19 cellular contexts compared by ENCODE assay signal in the genomic region with DNA sequence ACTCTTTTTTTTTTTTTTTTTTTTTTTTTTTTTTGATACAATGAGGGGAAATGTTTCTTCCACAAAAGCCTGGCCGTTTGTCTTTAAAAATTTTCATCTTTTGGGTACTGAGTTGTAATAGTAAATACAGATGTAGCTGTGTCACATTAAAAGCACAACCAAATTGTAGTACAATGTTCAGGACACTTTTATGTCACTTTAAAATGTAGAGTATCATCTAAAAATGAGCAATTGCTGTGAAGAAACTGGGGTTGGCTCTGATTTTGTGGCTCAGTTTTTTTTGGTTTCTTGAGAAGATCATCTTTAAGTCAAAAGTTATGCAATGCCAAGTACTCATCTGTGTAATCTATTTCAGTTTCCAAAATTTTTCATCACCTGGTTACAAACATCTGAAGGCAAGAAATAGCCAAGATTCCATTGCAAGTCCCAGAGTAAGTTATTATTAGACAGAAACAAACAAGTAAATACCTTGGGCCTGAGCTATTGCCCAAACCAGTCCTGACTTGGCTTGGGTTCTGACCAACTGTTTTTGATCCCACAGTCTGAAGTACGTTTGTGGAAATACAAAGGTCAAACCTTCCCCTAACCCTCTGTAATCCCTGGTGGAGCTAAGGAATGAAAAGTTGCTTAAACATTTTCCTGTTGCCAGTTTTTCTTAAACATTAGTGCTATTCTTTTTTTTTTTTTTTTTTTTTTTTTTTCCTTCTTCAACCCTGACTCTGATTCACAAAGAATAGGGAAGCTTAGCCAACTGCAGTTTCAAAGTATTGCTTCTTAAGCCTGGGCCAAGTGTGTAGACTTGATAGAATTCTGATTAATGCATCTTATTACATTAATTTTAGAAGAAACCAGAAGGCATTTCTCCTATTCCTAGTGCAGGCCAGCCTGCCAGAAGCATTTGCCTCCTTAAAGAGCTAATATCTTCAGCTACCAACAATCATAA.
DNase-seq lines count a peak whose midpoint lies in the region; ATAC-seq, FAIRE-seq and TF ChIP-seq lines count a peak whose summit lies in the region.
"Had no signal": no experiment of that assay in that cellular context is flagged by ENCODE, and none has a peak within 500 bp of the region (broad histone marks: within the 10 kb centered on the region; RNA-seq: fewer than 3 reads in every experiment).

No MANE protein-coding gene starts in this region.

- intact Hi-C loops in activated CD4-positive, alpha-beta memory T cell treated with anti-CD3 and anti-CD28 coated beads for 36 hours (cut with micrococcal nuclease): no loop called here
- intact Hi-C loops in left cardiac atrium (cut with DNase I) (no loop called here), pancreas (cut with DNase I) (no loop called here), upper lobe of right lung (cut with DNase I) (no loop called here)

- no peaks in the 10 kb centered on the region for H3K36me3 Mint-ChIP-seq in activated CD4-positive, alpha-beta memory T cell treated with anti-CD3 and anti-CD28 coated beads for 36 hours
- H3K36me3 Mint-ChIP-seq in activated CD4-positive, alpha-beta memory T cell treated with anti-CD3 and anti-CD28 coated beads, Interleukin-2, amount 10 ng/mL, durations not matched to agents 7 days and 5 days (ENCODE audit: low read depth): peaks cover 2% of the 10 kb centered on the region
- H3K36me3 Mint-ChIP-seq: CD8-positive, alpha-beta T cell had no signal

- H3K9me3 ChIP-seq in pancreas (no peaks in the 10 kb centered on the region), upper lobe of right lung (no peaks in the 10 kb centered on the region)
- H3K9me3 ChIP-seq: spleen had no signal

- POLR2A ChIA-PET in activated CD4-positive, alpha-beta memory T cell treated with anti-CD3 and anti-CD28 coated beads for 36 hours (lab: Charles Lee): interaction anchor here (0.6 to 0.7 kb wide), 2 partner anchors 38 to 226 kb away, joined by 3 read pairs; no protein-coding TSS in a partner anchor
- POLR2A ChIA-PET in activated CD4-positive, alpha-beta memory T cell treated with anti-CD3 and anti-CD28 coated beads, Interleukin-2, amount 10 ng/mL, durations not matched to agents 7 days and 5 days (lab: Charles Lee): no interaction called here

- H3K27me3 Mint-ChIP-seq in activated CD4-positive, alpha-beta memory T cell treated with anti-CD3 and anti-CD28 coated beads for 36 hours: no peaks in the 10 kb centered on the region
- no peaks in the 10 kb centered on the region for H3K27me3 Mint-ChIP-seq in activated CD4-positive, alpha-beta memory T cell treated with anti-CD3 and anti-CD28 coated beads, Interleukin-2, amount 10 ng/mL, durations not matched to agents 7 days and 5 days
- H3K27me3 Mint-ChIP-seq: activated naive CD8-positive, alpha-beta T cell treated with anti-CD3 and anti-CD28 coated beads for 36 hours had no signal

- peak; percentile 67 to 91 for ATAC-seq in left cardiac atrium
- peak; percentile 92 to 97 (median 94) for ATAC-seq in pancreas
- peak; percentile 25 for ATAC-seq in upper lobe of right lung
- ATAC-seq: CD8-positive, alpha-beta T cell had no signal

- peak; percentile 34 for FAIRE-seq in pancreas (lab: Jason Lieb, UNC)
- FAIRE-seq: A204.1 had no signal

- CTCF ChIA-PET in activated CD4-positive, alpha-beta memory T cell treated with anti-CD3 and anti-CD28 coated beads for 36 hours (lab: Charles Lee): interaction anchor here (1.1 to 1.5 kb wide), 3 partner anchors 14 to 273 kb away, joined by 3 read pairs; no protein-coding TSS in a partner anchor
- CTCF ChIA-PET in activated CD4-positive, alpha-beta memory T cell treated with anti-CD3 and anti-CD28 coated beads, Interleukin-2, amount 10 ng/mL, durations not matched to agents 7 days and 5 days (lab: Charles Lee): no interaction called here

- no peak for DNase-seq in activated CD4-positive, alpha-beta memory T cell treated with anti-CD3 and anti-CD28 coated beads for 36 hours
- no peak for DNase-seq in activated CD4-positive, alpha-beta memory T cell treated with anti-CD3 and anti-CD28 coated beads, Interleukin-2, amount 10 ng/mL, durations not matched to agents 7 days and 5 days
- DNase-seq in left cardiac atrium (no peak), pancreas (peak in 3 of 6 donors; percentile 51 to 60 (median 52)), upper lobe of right lung (no peak), inferior parietal cortex (ENCODE audit: extremely low spot score) (no peak), 8988T (no peak), ACHN (no peak)
- DNase-seq: activated CD4-positive, alpha-beta T cell treated with anti-CD3 and anti-CD28 coated beads for 4 hours; activated naive CD8-positive, alpha-beta T cell treated with anti-CD3 and anti-CD28 coated beads for 36 hours; activated T-cell treated with anti-CD3 and anti-CD28 coated beads for 4 hours; CD8-positive, alpha-beta T cell; NCI-H1092 treated with DMSO at 0.1 percent for 48 hours; NCI-H2171 treated with DMSO at 0.1 percent for 48 hours; SIG-M5; spleen; stimulated activated naive CD4-positive, alpha-beta T cell treated with Interleukin-2 at 50 U/mL for 16 hours had no signal

- H3K27me3 ChIP-seq in pancreas (no peaks in the 10 kb centered on the region), upper lobe of right lung (no peaks in the 10 kb centered on the region)
- H3K27me3 ChIP-seq: spleen had no signal

- H3K27ac Mint-ChIP-seq in activated CD4-positive, alpha-beta memory T cell treated with anti-CD3 and anti-CD28 coated beads for 36 hours: peak overlapping the region; percentile 67
- H3K27ac Mint-ChIP-seq in activated CD4-positive, alpha-beta memory T cell treated with anti-CD3 and anti-CD28 coated beads, Interleukin-2, amount 10 ng/mL, durations not matched to agents 7 days and 5 days: no peak overlapping the region
- H3K27ac Mint-ChIP-seq: activated naive CD8-positive, alpha-beta T cell treated with anti-CD3 and anti-CD28 coated beads for 36 hours; CD8-positive, alpha-beta T cell had no signal

- H3K9me3 Mint-ChIP-seq in activated CD4-positive, alpha-beta memory T cell treated with anti-CD3 and anti-CD28 coated beads for 36 hours: no peaks in the 10 kb centered on the region
- peaks cover 13% of the 10 kb centered on the region for H3K9me3 Mint-ChIP-seq in activated CD4-positive, alpha-beta memory T cell treated with anti-CD3 and anti-CD28 coated beads, Interleukin-2, amount 10 ng/mL, durations not matched to agents 7 days and 5 days
- H3K9me3 Mint-ChIP-seq: activated naive CD8-positive, alpha-beta T cell treated with anti-CD3 and anti-CD28 coated beads for 36 hours; CD8-positive, alpha-beta T cell had no signal

- 43 to 45% methylated on average over 2 of the region's 2 CpGs for WGBS in pancreas, 2 donors

- in situ Hi-C loops in ACHN (cut with HindIII; ENCODE audit: low pct_ligation_motif_present, low pct_unique_long_range_greater_than_20kb, low sequenced_read_pairs): no loop called here

- H3K4me1 ChIP-seq in pancreas: peaks cover 5 to 13% (median 12%) of the 10 kb centered on the region in 3 donors
- H3K4me1 ChIP-seq in upper lobe of right lung: no peaks in the 10 kb centered on the region
- H3K4me1 ChIP-seq: spleen had no signal

- TF ChIP-seq CTCF in pancreas (IDR thresholded peaks at IDR 0.05): no peak
- no peak for TF ChIP-seq CTCF in upper lobe of right lung (IDR thresholded peaks at IDR 0.05)

- H3K4me3 Mint-ChIP-seq in activated CD4-positive, alpha-beta memory T cell treated with anti-CD3 and anti-CD28 coated beads for 36 hours: no peak overlapping the region
- H3K4me3 Mint-ChIP-seq in activated CD4-positive, alpha-beta memory T cell treated with anti-CD3 and anti-CD28 coated beads, Interleukin-2, amount 10 ng/mL, durations not matched to agents 7 days and 5 days: no peak overlapping the region
- H3K4me3 Mint-ChIP-seq: activated naive CD8-positive, alpha-beta T cell treated with anti-CD3 and anti-CD28 coated beads for 36 hours; CD8-positive, alpha-beta T cell; neural crest cell had no signal

- no peaks in the 10 kb centered on the region for H3K36me3 ChIP-seq in pancreas
- H3K36me3 ChIP-seq in upper lobe of right lung: no peaks in the 10 kb centered on the region
- H3K36me3 ChIP-seq: spleen had no signal

- H3K4me3 ChIP-seq in pancreas (no peak overlapping the region), upper lobe of right lung (no peak overlapping the region)
- H3K4me3 ChIP-seq: spleen had no signal

- H3K27ac ChIP-seq in pancreas (no peak overlapping the region), upper lobe of right lung (no peak overlapping the region)
- H3K27ac ChIP-seq: spleen had no signal

- H3K4me1 Mint-ChIP-seq in activated CD4-positive, alpha-beta memory T cell treated with anti-CD3 and anti-CD28 coated beads for 36 hours (ENCODE audit: low read depth): peaks cover 15% of the 10 kb centered on the region
- H3K4me1 Mint-ChIP-seq in activated CD4-positive, alpha-beta memory T cell treated with anti-CD3 and anti-CD28 coated beads, Interleukin-2, amount 10 ng/mL, durations not matched to agents 7 days and 5 days: peaks cover 3% of the 10 kb centered on the region
- H3K4me1 Mint-ChIP-seq: activated naive CD8-positive, alpha-beta T cell treated with anti-CD3 and anti-CD28 coated beads for 36 hours had no signal

Comparison
In these comparisons a context has a peak if more than half of its experiments do, and no peak if none do; other contexts are left out.
1. ATAC-seq: peak in every context shown above with its lines; median percentile 94 in pancreas; 79 in left cardiac atrium; 25 in upper lobe of right lung.